Comparison of ENCODE assay signal across 13 cellular contexts in the genomic region with DNA sequence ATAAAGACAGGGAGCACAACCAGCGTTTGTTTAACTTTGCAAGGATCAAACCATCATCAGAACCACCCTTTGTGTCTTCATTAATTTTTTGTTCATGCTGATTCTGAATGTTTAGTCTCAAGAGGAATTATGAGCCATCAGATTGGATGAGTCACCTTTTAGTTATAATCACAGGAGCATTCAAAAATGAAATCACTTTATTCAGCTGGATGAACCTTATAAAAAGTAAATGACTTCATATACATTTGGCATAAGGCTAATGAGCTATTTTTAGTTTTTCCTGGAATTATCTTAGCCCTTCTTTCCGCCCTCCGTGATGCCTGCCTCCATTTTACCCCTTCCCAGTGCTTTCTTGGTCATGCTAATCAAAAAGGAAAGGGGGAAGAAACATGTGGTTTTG.
DNase-seq lines count a peak whose midpoint lies in the region; ATAC-seq, FAIRE-seq and TF ChIP-seq lines count a peak whose summit lies in the region.
"Had no signal": no experiment of that assay in that cellular context is flagged by ENCODE, and none has a peak within 500 bp of the region (broad histone marks: within the 10 kb centered on the region; RNA-seq: fewer than 3 reads in every experiment).

No MANE protein-coding gene starts in this region.

- TF ChIP-seq CTCF in astrocyte (IDR thresholded peaks at IDR 0.05; ENCODE audit: insufficient read depth, low read depth, low read length), result no peak

- H3K4me2 ChIP-seq in astrocyte (ENCODE audit: low read length), result peak overlapping the region; percentile 13

- H3K79me2 ChIP-seq in astrocyte (ENCODE audit: insufficient read depth, low read length), result peaks cover 3% of the 10 kb centered on the region

- FAIRE-seq in HTR-8/SVneo (lab: Jason Lieb, UNC), result no peak
- FAIRE-seq in astrocyte (lab: Jason Lieb, UNC), result no peak
- FAIRE-seq: keratinocyte, small intestine had no signal

- H3K9ac ChIP-seq in astrocyte (ENCODE audit: low read length), result peak overlapping the region; percentile 69

- peaks cover 7% of the 10 kb centered on the region for H3K9me3 Mint-ChIP-seq in astrocyte (ENCODE audit: unreplicated experiment)
- H3K9me3 Mint-ChIP-seq: activated CD4-positive, alpha-beta T cell treated with anti-CD3 and anti-CD28 coated beads, Interleukin-2, amount 10 ng/mL, durations not matched to agents 7 days and 5 days; T-helper 1 cell treated with Interleukin-12 subunit alpha and Interleukin-12 subunit beta and Interleukin-4 antibody, amounts not matched to agents 30 μg/mL and 1 μg/mL, for 36 hours had no signal

- H3K4me1 Mint-ChIP-seq in astrocyte (ENCODE audit: low read depth, unreplicated experiment), result peaks cover 30% of the 10 kb centered on the region
- H3K4me1 Mint-ChIP-seq: activated CD4-positive, alpha-beta T cell treated with anti-CD3 and anti-CD28 coated beads, Interleukin-2, amount 10 ng/mL, durations not matched to agents 7 days and 5 days had no signal

- intact Hi-C loops in aorta (cut with DNase I), result no loop called here

- H3K27ac ChIP-seq in astrocyte (ENCODE audit: low read depth, low read length) (peak overlapping the region; percentile 88), aorta (ENCODE audit: low read depth in 1 of 2, low read length in 2 of 2) (no peak overlapping the region)

- peak; percentile 20 for DNase-seq in HTR-8/SVneo (ENCODE audit: insufficient read length, low spot score)
- peak; percentile 85 for DNase-seq in astrocyte (ENCODE audit: low read depth)
- DNase-seq in glomerular visceral epithelial cell (ENCODE audit: extremely low spot score), result peak; percentile 15
- peak; percentile 52 for DNase-seq in stromal cell of bone marrow (ENCODE audit: low read depth)
- no peak for DNase-seq in aorta
- DNase-seq: activated CD4-positive, alpha-beta T cell treated with anti-CD3 and anti-CD28 coated beads, Interleukin-2, amount 10 ng/mL, durations not matched to agents 7 days and 5 days; Caco-2; small intestine had no signal

- no peak overlapping the region for H3K27ac Mint-ChIP-seq in astrocyte (ENCODE audit: unreplicated experiment)
- H3K27ac Mint-ChIP-seq: activated CD4-positive, alpha-beta T cell treated with anti-CD3 and anti-CD28 coated beads, Interleukin-2, amount 10 ng/mL, durations not matched to agents 7 days and 5 days; activated T-helper 2 cell treated with anti-CD3 and anti-CD28 coated beads, Interferon-gamma antibody, Interleukin-2, Interleukin-4, amounts not matched to agents 10 μg/mL and 5 μg/mL and 100 μg/mL, durations not matched to agents 14 hours and 24 hours and 36 hours; T-helper 1 cell treated with Interleukin-12 subunit alpha and Interleukin-12 subunit beta and Interleukin-4 antibody, amounts not matched to agents 30 μg/mL and 1 μg/mL, for 36 hours had no signal

- no peak overlapping the region for H2AFZ ChIP-seq in astrocyte (ENCODE audit: low read depth, low read length)

- H3K4me1 ChIP-seq in astrocyte (ENCODE audit: insufficient read depth, low read length) (peaks cover 43% of the 10 kb centered on the region), aorta (ENCODE audit: control insufficient read depth in 1 of 2, insufficient read depth in 2 of 2, low read length in 2 of 2) (peaks cover 2 to 4% of the 10 kb centered on the region in 2 donors)

- H3K27me3 Mint-ChIP-seq in astrocyte (ENCODE audit: low read depth, unreplicated experiment), result no peaks in the 10 kb centered on the region
- H3K27me3 Mint-ChIP-seq: activated CD4-positive, alpha-beta T cell treated with anti-CD3 and anti-CD28 coated beads, Interleukin-2, amount 10 ng/mL, durations not matched to agents 7 days and 5 days had no signal

- H3K36me3 ChIP-seq in astrocyte (ENCODE audit: insufficient read depth, low read length), result no peaks in the 10 kb centered on the region
- H3K36me3 ChIP-seq in aorta (ENCODE audit: control insufficient read depth in 1 of 2, insufficient read depth in 2 of 2, low read length in 1 of 2), result peaks cover 3% of the 10 kb centered on the region in 2 donors

- H3K4me3 Mint-ChIP-seq in astrocyte (ENCODE audit: unreplicated experiment), result no peak overlapping the region
- H3K4me3 Mint-ChIP-seq: activated CD4-positive, alpha-beta T cell treated with anti-CD3 and anti-CD28 coated beads, Interleukin-2, amount 10 ng/mL, durations not matched to agents 7 days and 5 days; T-helper 1 cell treated with Interleukin-12 subunit alpha and Interleukin-12 subunit beta and Interleukin-4 antibody, amounts not matched to agents 30 μg/mL and 1 μg/mL, for 36 hours had no signal

- H3K9me3 ChIP-seq in astrocyte (ENCODE audit: insufficient read depth, low read depth, low read length), result no peaks in the 10 kb centered on the region
- no peaks in the 10 kb centered on the region for H3K9me3 ChIP-seq in aorta (ENCODE audit: control insufficient read depth, low read length)
- H3K9me3 ChIP-seq: Caco-2 had no signal

- H3K4me3 ChIP-seq in astrocyte (ENCODE audit: insufficient read depth, low read depth, low read length) (no peak overlapping the region), aorta (ENCODE audit: low read length in 2 of 2) (no peak overlapping the region)

- 29% methylated on average over 3 of the region's 3 CpGs for WGBS in aorta, 2 donors

- H3K27me3 ChIP-seq in astrocyte (ENCODE audit: insufficient read depth, low read length) (no peaks in the 10 kb centered on the region), aorta (ENCODE audit: control insufficient read depth in 1 of 2, insufficient read depth in 2 of 2, low read length in 1 of 2) (no peaks in the 10 kb centered on the region)

- ATAC-seq in HG03045 (IDR thresholded peaks at IDR 0.05; ENCODE audit: unreplicated experiment) (no peak), aorta (ENCODE audit: low FRiP score) (no peak), GM21786 (IDR thresholded peaks at IDR 0.05; ENCODE audit: unreplicated experiment) (no peak)

- H4K20me1 ChIP-seq in astrocyte (ENCODE audit: insufficient read depth, low read length), result no peaks in the 10 kb centered on the region

- H3K36me3 Mint-ChIP-seq in astrocyte (ENCODE audit: low read depth, unreplicated experiment), result peaks cover 22% of the 10 kb centered on the region

Comparison
In these comparisons a context has a peak if more than half of its experiments do, and no peak if none do; other contexts are left out.
1. DNase-seq: peak in HTR-8/SVneo (single experiment), astrocyte (single experiment), glomerular visceral epithelial cell (single experiment) and stromal cell of bone marrow (single experiment); none in aorta (0 of 2).